Comparison of ENCODE assay signal across 18 cellular contexts in the genomic region with DNA sequence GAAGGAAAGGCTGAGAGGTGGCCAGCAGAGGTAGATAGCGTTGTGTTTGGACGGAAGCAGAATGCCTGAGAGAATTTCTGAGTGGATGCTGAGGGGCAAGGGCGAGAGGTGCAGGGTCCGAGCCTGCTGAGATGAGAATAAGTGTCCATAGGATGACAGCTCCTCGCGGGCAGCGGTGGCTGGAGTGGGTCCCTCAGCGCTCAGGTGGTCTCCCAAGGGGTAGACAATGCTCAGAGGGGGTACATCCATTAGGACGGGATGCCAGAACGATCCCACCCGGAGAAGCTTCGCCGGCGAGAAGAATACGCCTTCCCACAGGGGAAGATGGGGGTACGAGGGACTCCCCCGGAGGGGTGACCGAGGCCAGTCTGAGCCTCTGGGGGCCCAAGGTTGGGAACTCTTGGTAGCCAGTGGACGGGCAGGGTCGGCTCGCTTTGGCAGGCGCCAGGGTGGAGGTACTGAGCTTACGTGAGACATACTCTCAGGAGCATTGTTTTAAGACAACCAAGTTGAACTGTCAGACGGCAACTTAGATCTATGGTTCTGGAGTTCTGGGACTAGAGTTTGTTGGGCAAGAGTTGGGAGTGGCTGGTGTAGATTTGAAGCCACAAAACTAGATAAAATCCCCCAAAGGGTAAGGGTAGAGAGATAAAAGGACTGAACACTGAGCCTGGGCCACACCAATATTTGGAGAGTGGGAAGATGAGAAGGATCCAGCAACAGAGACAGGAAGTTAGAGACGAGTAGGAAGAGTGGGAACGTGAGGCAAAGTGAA.
"Had no signal": no experiment of that assay in that cellular context is flagged by ENCODE, and none has a peak within 500 bp of the region (broad histone marks: within the 10 kb centered on the region; RNA-seq: fewer than 3 reads in every experiment).

No MANE protein-coding gene starts in this region.

- H3K27ac ChIP-seq: KMS-11, Peyer's patch, SJSA1, WERI-Rb-1 had no signal

- H3K27me3 Mint-ChIP-seq: activated CD4-positive, alpha-beta memory T cell treated with anti-CD3 and anti-CD28 coated beads, Interleukin-2, amount 10 ng/mL, durations not matched to agents 7 days and 5 days; activated CD4-positive, alpha-beta T cell treated with anti-CD3 and anti-CD28 coated beads for 36 hours; activated T-helper 17 cell treated with anti-CD3 and anti-CD28 coated beads, Interleukin-2, amount 50 U/mL, for 72 hours; IgD-negative memory B cell had no signal

- H3K36me3 ChIP-seq: SJSA1 had no signal

- ATAC-seq: activated CD4-positive, alpha-beta T cell treated with anti-CD3 and anti-CD28 coated beads for 36 hours had no signal

- H3K9me3 ChIP-seq: Peyer's patch, SJSA1 had no signal

- H3K4me1 Mint-ChIP-seq: activated T-helper 17 cell treated with anti-CD3 and anti-CD28 coated beads, Interleukin-2, amount 50 U/mL, for 72 hours; IgD-negative memory B cell had no signal

- H3K4me2 ChIP-seq: KMS-11 had no signal

- H3K27ac Mint-ChIP-seq: activated CD4-positive, alpha-beta memory T cell treated with anti-CD3 and anti-CD28 coated beads, Interleukin-2, amount 10 ng/mL, durations not matched to agents 7 days and 5 days; activated CD4-positive, alpha-beta T cell treated with anti-CD3 and anti-CD28 coated beads for 36 hours; activated naive CD4-positive, alpha-beta T cell treated with anti-CD3 and anti-CD28 coated beads for 36 hours; activated T-helper 17 cell treated with anti-CD3 and anti-CD28 coated beads, Interleukin-2, amount 50 U/mL, for 72 hours; T-helper 1 cell treated with Interleukin-12 subunit alpha and Interleukin-12 subunit beta and Interleukin-4 antibody, amounts not matched to agents 30 μg/mL and 1 μg/mL, for 36 hours had no signal

- H3K9ac ChIP-seq: KMS-11 had no signal

- H3K4me3 ChIP-seq: Peyer's patch, SJSA1 had no signal

- H3K27me3 ChIP-seq: Peyer's patch, SJSA1 had no signal

- DNase-seq: activated gamma-delta T cell, cerebellar nuclear complex, NCI-H1092, NCI-H1930, NCI-H2171, NCI-H2227 treated with DMSO at 0.1 percent for 48 hours, NCI-H446 treated with DMSO at 0.1 percent for 48 hours, NCI-H774 had no signal

- H3K4me3 Mint-ChIP-seq: activated CD4-positive, alpha-beta memory T cell treated with anti-CD3 and anti-CD28 coated beads, Interleukin-2, amount 10 ng/mL, durations not matched to agents 7 days and 5 days; activated CD4-positive, alpha-beta T cell treated with anti-CD3 and anti-CD28 coated beads for 36 hours; activated naive CD4-positive, alpha-beta T cell treated with anti-CD3 and anti-CD28 coated beads for 36 hours; activated T-helper 17 cell treated with anti-CD3 and anti-CD28 coated beads, Interleukin-2, amount 50 U/mL, for 72 hours; IgD-negative memory B cell; T-helper 1 cell treated with Interleukin-12 subunit alpha and Interleukin-12 subunit beta and Interleukin-4 antibody, amounts not matched to agents 30 μg/mL and 1 μg/mL, for 36 hours had no signal

- H3K9me3 Mint-ChIP-seq: activated CD4-positive, alpha-beta memory T cell treated with anti-CD3 and anti-CD28 coated beads, Interleukin-2, amount 10 ng/mL, durations not matched to agents 7 days and 5 days; activated naive CD4-positive, alpha-beta T cell treated with anti-CD3 and anti-CD28 coated beads for 36 hours; activated T-helper 17 cell treated with anti-CD3 and anti-CD28 coated beads, Interleukin-2, amount 50 U/mL, for 72 hours; IgD-negative memory B cell; T-helper 1 cell treated with Interleukin-12 subunit alpha and Interleukin-12 subunit beta and Interleukin-4 antibody, amounts not matched to agents 30 μg/mL and 1 μg/mL, for 36 hours had no signal

- H3K4me1 ChIP-seq: Peyer's patch, SJSA1 had no signal
